Comparison of ENCODE assay signal across 8 cellular contexts in genomic region chr9:114619205-114619758, GRCh38. TPM values are rescaled to one million over a fixed set of nuclear protein-coding genes. Genes with fewer than 3 reads are reported as not detected.
DNase-seq lines count a peak whose midpoint lies in the region; ATAC-seq and TF ChIP-seq lines count a peak whose summit lies in the region.

No MANE protein-coding gene starts in this region.

- peaks cover 46% of the 10 kb centered on the region for H3K36me3 Mint-ChIP-seq in stimulated activated effector memory CD8-positive, alpha-beta T cell treated with anti-CD3 and anti-CD28 coated beads, Interleukin-12 subunit alpha, Interleukin-12 subunit beta, amount 100 ng/mL, for 72 hours

- 46 to 55% methylated on average over 13 of the region's 13 CpGs for WGBS in sigmoid colon, 2 donors

- TF ChIP-seq POLR2A in sigmoid colon (IDR thresholded peaks at IDR 0.05): no peak

- peaks cover 0 to 34% (median 0%) of the 10 kb centered on the region in 4 donors for H3K36me3 ChIP-seq in sigmoid colon

- H3K27ac ChIP-seq in sigmoid colon: peak overlapping the region in 3 of 4 donors; percentile 33 to 54 (median 48)

- H3K4me3 Mint-ChIP-seq in stimulated activated effector memory CD8-positive, alpha-beta T cell treated with anti-CD3 and anti-CD28 coated beads, Interleukin-12 subunit alpha, Interleukin-12 subunit beta, amount 100 ng/mL, for 72 hours: no peak overlapping the region

- intact Hi-C loops in sigmoid colon (cut with DNase I): no loop called here

- peaks cover 11% of the 10 kb centered on the region for H3K4me1 Mint-ChIP-seq in stimulated activated effector memory CD8-positive, alpha-beta T cell treated with anti-CD3 and anti-CD28 coated beads, Interleukin-12 subunit alpha, Interleukin-12 subunit beta, amount 100 ng/mL, for 72 hours

- H3K27me3 ChIP-seq in sigmoid colon: no peaks in the 10 kb centered on the region

- H3K4me3 ChIP-seq in sigmoid colon: no peak overlapping the region

- DNase-seq in dermis blood vessel endothelial cell: peak; percentile 32
- no peak for DNase-seq in sigmoid colon
- DNase-seq in AG08396 (ENCODE audit: low spot score): no peak
- no peak for DNase-seq in globus pallidus (ENCODE audit: low spot score)
- DNase-seq in EL: no peak
- no peak for DNase-seq in stimulated activated effector memory CD8-positive, alpha-beta T cell treated with anti-CD3 and anti-CD28 coated beads, Interleukin-12 subunit alpha, Interleukin-12 subunit beta, amount 100 ng/mL, for 72 hours (ENCODE audit: low spot score in 2 of 2)

- H3K9me3 ChIP-seq in sigmoid colon: no peaks in the 10 kb centered on the region

- H3K4me1 ChIP-seq in sigmoid colon: peaks cover 0 to 24% (median 12%) of the 10 kb centered on the region in 4 donors

- no peak for TF ChIP-seq EP300 in sigmoid colon (IDR thresholded peaks at IDR 0.05)

- no peak overlapping the region for H3K27ac Mint-ChIP-seq in stimulated activated effector memory CD8-positive, alpha-beta T cell treated with anti-CD3 and anti-CD28 coated beads, Interleukin-12 subunit alpha, Interleukin-12 subunit beta, amount 100 ng/mL, for 72 hours

- H3K9me3 Mint-ChIP-seq in stimulated activated effector memory CD8-positive, alpha-beta T cell treated with anti-CD3 and anti-CD28 coated beads, Interleukin-12 subunit alpha, Interleukin-12 subunit beta, amount 100 ng/mL, for 72 hours: no peaks in the 10 kb centered on the region

- ATAC-seq in GM18909 (IDR thresholded peaks at IDR 0.05; ENCODE audit: poor library complexity, unreplicated experiment): peak; percentile 46
- peak; percentile 47 for ATAC-seq in HG03135 (IDR thresholded peaks at IDR 0.05; ENCODE audit: unreplicated experiment)
- ATAC-seq in stimulated activated effector memory CD8-positive, alpha-beta T cell treated with anti-CD3 and anti-CD28 coated beads, Interleukin-12 subunit alpha, Interleukin-12 subunit beta, amount 100 ng/mL, for 72 hours: no peak

- no peak for TF ChIP-seq CTCF in sigmoid colon (IDR thresholded peaks at IDR 0.05)

RNA-seq across cellular contexts. Expression of gene TMEM268, which starts 8.2 kb away (rescaled TPM):
- 2.5 and 3.9 TPM in 2 replicates for total RNA-seq in dermis blood vessel endothelial cell
- total RNA-seq in sigmoid colon: 10 to 100 TPM in 3 of 4 donors, 1 to 10 TPM in 1; 7.9 to 28.5 (median 10.3) TPM
- 1 to 10 TPM; 3.0 to 9.3 (median 3.0) TPM for polyA plus RNA-seq in sigmoid colon

RNA-seq across cellular contexts. Expression of gene ATP6V1G1, which starts 31.7 kb away (rescaled TPM):
- total RNA-seq in dermis blood vessel endothelial cell (119 and 176 TPM in 2 replicates), sigmoid colon (100 to 1,000 TPM; 124 to 185 (median 155) TPM)
- 100 to 1,000 TPM; 114 to 256 (median 236) TPM for polyA plus RNA-seq in sigmoid colon

RNA-seq across cellular contexts. Expression of gene TEX53, which starts 38.3 kb away (rescaled TPM):
- total RNA-seq in dermis blood vessel endothelial cell: not detected in 2 replicates
- not detected for total RNA-seq in sigmoid colon
- not detected for polyA plus RNA-seq in sigmoid colon
